ENCODE assay signal across 19 cellular contexts in genomic region chr9:37444890-37445289, GRCh38.
"Had no signal": no experiment of that assay in that cellular context is flagged by ENCODE, and none has a peak within 500 bp of the region (broad histone marks: within the 10 kb centered on the region; RNA-seq: fewer than 3 reads in every experiment).

No MANE protein-coding gene starts in this region.

- H3K4me1 ChIP-seq: adrenal gland, thyroid gland had no signal

- H3K9me3 ChIP-seq: adrenal gland, esophagus squamous epithelium, heart right ventricle, neutrophil, pancreas, spleen, thyroid gland had no signal

- H3K4me3 ChIP-seq: adrenal gland, esophagus squamous epithelium, heart right ventricle, pancreas, spleen, thyroid gland had no signal

- H3K4me3 Mint-ChIP-seq: activated CD4-positive, alpha-beta T cell treated with anti-CD3 and anti-CD28 coated beads, Interleukin-2, amount 10 ng/mL, durations not matched to agents 7 days and 5 days; activated naive CD4-positive, alpha-beta T cell treated with anti-CD3 and anti-CD28 coated beads, Interleukin-2, amount 50 U/mL, for 24 hours; activated T-cell treated with anti-CD3 and anti-CD28 coated beads, Interleukin-2, amount 50 U/mL, for 72 hours; dendritic cell treated with granulocyte-macrophage colony-stimulating factor and Interleukin-4, amounts not matched to agents 40 ng/mL and 50 ng/mL, for 4 days; natural killer cell treated with Interleukin-12 subunit alpha and Interleukin-12 subunit beta and Interleukin-15 and Interleukin-18, amount 100 ng/mL, for 72 hours had no signal

- H3K27me3 ChIP-seq: adrenal gland, esophagus squamous epithelium, heart right ventricle, neutrophil, pancreas, spleen, thyroid gland had no signal

- FAIRE-seq: bronchial epithelial cell, pancreas had no signal

- H3K9me3 Mint-ChIP-seq: activated CD4-positive, alpha-beta T cell treated with anti-CD3 and anti-CD28 coated beads, Interleukin-2, amount 10 ng/mL, durations not matched to agents 7 days and 5 days; activated naive CD4-positive, alpha-beta T cell treated with anti-CD3 and anti-CD28 coated beads, Interleukin-2, amount 50 U/mL, for 24 hours; activated T-cell treated with anti-CD3 and anti-CD28 coated beads, Interleukin-2, amount 50 U/mL, for 72 hours; dendritic cell treated with granulocyte-macrophage colony-stimulating factor and Interleukin-4, amounts not matched to agents 40 ng/mL and 50 ng/mL, for 4 days; natural killer cell treated with Interleukin-12 subunit alpha and Interleukin-12 subunit beta and Interleukin-15 and Interleukin-18, amount 100 ng/mL, for 72 hours had no signal

- H3K27ac ChIP-seq: adrenal gland, esophagus squamous epithelium, heart right ventricle, neutrophil, pancreas, spleen, thyroid gland had no signal

- H3K27ac Mint-ChIP-seq: activated CD4-positive, alpha-beta T cell treated with anti-CD3 and anti-CD28 coated beads, Interleukin-2, amount 10 ng/mL, durations not matched to agents 7 days and 5 days; activated naive CD4-positive, alpha-beta T cell treated with anti-CD3 and anti-CD28 coated beads, Interleukin-2, amount 50 U/mL, for 24 hours; activated T-cell treated with anti-CD3 and anti-CD28 coated beads, Interleukin-2, amount 50 U/mL, for 72 hours; dendritic cell treated with granulocyte-macrophage colony-stimulating factor and Interleukin-4, amounts not matched to agents 40 ng/mL and 50 ng/mL, for 4 days had no signal

- H3K27me3 Mint-ChIP-seq: activated CD4-positive, alpha-beta T cell treated with anti-CD3 and anti-CD28 coated beads, Interleukin-2, amount 10 ng/mL, durations not matched to agents 7 days and 5 days; activated naive CD4-positive, alpha-beta T cell treated with anti-CD3 and anti-CD28 coated beads, Interleukin-2, amount 50 U/mL, for 24 hours; dendritic cell treated with granulocyte-macrophage colony-stimulating factor and Interleukin-4, amounts not matched to agents 40 ng/mL and 50 ng/mL, for 4 days; natural killer cell treated with Interleukin-12 subunit alpha and Interleukin-12 subunit beta and Interleukin-15 and Interleukin-18, amount 100 ng/mL, for 72 hours had no signal

- ATAC-seq: activated T-cell treated with anti-CD3 and anti-CD28 coated beads, Interleukin-2, amount 50 U/mL, for 72 hours; heart right ventricle; natural killer cell treated with Interleukin-12 subunit alpha and Interleukin-12 subunit beta and Interleukin-15 and Interleukin-18, amount 100 ng/mL, for 72 hours had no signal

- H3K4me1 Mint-ChIP-seq: activated CD4-positive, alpha-beta T cell treated with anti-CD3 and anti-CD28 coated beads, Interleukin-2, amount 10 ng/mL, durations not matched to agents 7 days and 5 days had no signal

- H3K36me3 Mint-ChIP-seq: natural killer cell treated with Interleukin-12 subunit alpha and Interleukin-12 subunit beta and Interleukin-15 and Interleukin-18, amount 100 ng/mL, for 72 hours had no signal

- DNase-seq: activated CD4-positive, alpha-beta T cell treated with anti-CD3 and anti-CD28 coated beads, Interleukin-2, amount 10 ng/mL, durations not matched to agents 7 days and 5 days; activated CD4-positive, CD25-positive, alpha-beta regulatory T cell; activated effector memory CD4-positive, alpha-beta T cell treated with anti-CD3 and anti-CD28 coated beads, Interleukin-2, amount 50 U/mL, for 16 hours; activated T-cell treated with anti-CD3 and anti-CD28 coated beads, Interleukin-2, amount 50 U/mL, for 72 hours; effector CD8-positive, alpha-beta T cell; esophagus squamous epithelium; heart right ventricle; mesenchymal stem cell; pancreas; spleen; stimulated activated naive CD4-positive, alpha-beta T cell; T-helper 9 cell; thyroid gland had no signal
